In the genomic region with DNA sequence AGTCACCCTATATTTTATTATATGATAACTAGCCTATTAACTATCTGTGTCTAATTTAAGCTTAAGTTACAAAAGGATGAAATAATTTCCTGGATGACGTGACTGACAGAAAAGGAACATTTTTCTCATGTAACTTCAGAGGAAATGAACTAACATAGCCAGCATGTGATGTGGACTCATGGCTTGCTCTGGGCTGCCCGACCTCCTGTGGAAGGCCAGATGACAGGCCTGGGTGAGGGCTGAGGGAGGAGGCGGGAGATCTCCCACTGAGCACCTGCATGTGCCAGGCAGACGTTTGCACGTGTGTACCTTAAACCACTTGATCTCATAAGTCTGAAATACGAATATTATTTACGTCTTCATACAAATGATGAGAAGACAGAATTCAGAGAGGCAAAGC, we compare ENCODE assay signal across 11 cellular contexts.
DNase-seq lines count a peak whose midpoint lies in the region; ATAC-seq and TF ChIP-seq lines count a peak whose summit lies in the region.
"Had no signal": no experiment of that assay in that cellular context is flagged by ENCODE, and none has a peak within 500 bp of the region (broad histone marks: within the 10 kb centered on the region; RNA-seq: fewer than 3 reads in every experiment).

No MANE protein-coding gene starts in this region.

- no peak for TF ChIP-seq POLR2A in esophagus muscularis mucosa (IDR thresholded peaks at IDR 0.05; ENCODE audit: low read depth)

- H3K27me3 ChIP-seq in esophagus muscularis mucosa = no peaks in the 10 kb centered on the region

- no peaks in the 10 kb centered on the region for H3K9me3 ChIP-seq in esophagus muscularis mucosa

- no peak for ATAC-seq in activated CD4-positive, alpha-beta T cell treated with anti-CD3 and anti-CD28 coated beads for 36 hours
- no peak for ATAC-seq in HG03354 (IDR thresholded peaks at IDR 0.05; ENCODE audit: poor library complexity, severe bottlenecking, unreplicated experiment)
- ATAC-seq: PC-3 had no signal

- H3K9me3 Mint-ChIP-seq in activated CD4-positive, alpha-beta T cell treated with anti-CD3 and anti-CD28 coated beads, Interleukin-2, amount 10 ng/mL, durations not matched to agents 24 days and 14 days = peaks cover 3% of the 10 kb centered on the region
- H3K9me3 Mint-ChIP-seq in activated CD4-positive, alpha-beta T cell treated with anti-CD3 and anti-CD28 coated beads for 36 hours (ENCODE audit: low read depth) = no peaks in the 10 kb centered on the region

- peaks cover 8 to 17% (median 10%) of the 10 kb centered on the region in 4 donors for H3K4me1 ChIP-seq in esophagus muscularis mucosa

- H3K27ac ChIP-seq in esophagus muscularis mucosa (replicated peaks in 1 of 4) = peak overlapping the region in 3 of 4 donors; percentile 10 to 33 (median 29)
- H3K27ac ChIP-seq in substantia nigra (ENCODE audit: low read depth, low read length, poor library complexity, severe bottlenecking) = no peak overlapping the region
- H3K27ac ChIP-seq: 22Rv1 had no signal

- TF ChIP-seq CTCF in esophagus muscularis mucosa (IDR thresholded peaks at IDR 0.05) = no peak

- CTCF ChIA-PET in activated CD4-positive, alpha-beta T cell treated with anti-CD3 and anti-CD28 coated beads for 36 hours (lab: Charles Lee) = interaction anchor here (1.3 to 2.6 kb wide), 2 partner anchors 22 to 48 kb away, joined by 4 to 12 read pairs; no protein-coding TSS in a partner anchor

- no peak for TF ChIP-seq EP300 in esophagus muscularis mucosa (IDR thresholded peaks at IDR 0.05)

- DNase-seq in activated CD4-positive, alpha-beta T cell treated with anti-CD3 and anti-CD28 coated beads, Interleukin-2, amount 10 ng/mL, durations not matched to agents 24 days and 14 days = peak; percentile 45
- no peak for DNase-seq in activated CD4-positive, alpha-beta T cell treated with anti-CD3 and anti-CD28 coated beads for 36 hours
- DNase-seq in esophagus muscularis mucosa (ENCODE audit: extremely low spot score) = no peak
- DNase-seq in lung microvascular endothelial cell (ENCODE audit: low read depth in 2 of 2) = peak; percentile 96 to 98
- no peak for DNase-seq in iPS-NIHi11 (ENCODE audit: low spot score)
- no peak for DNase-seq in substantia nigra (lab: John Stamatoyannopoulos, UW)
- no peak for DNase-seq in putamen (ENCODE audit: low spot score)
- DNase-seq: NCI-H1930, PC-3 had no signal

- H3K4me3 Mint-ChIP-seq in activated CD4-positive, alpha-beta T cell treated with anti-CD3 and anti-CD28 coated beads, Interleukin-2, amount 10 ng/mL, durations not matched to agents 24 days and 14 days = no peak overlapping the region
- H3K4me3 Mint-ChIP-seq in activated CD4-positive, alpha-beta T cell treated with anti-CD3 and anti-CD28 coated beads for 36 hours = no peak overlapping the region

- no peak overlapping the region for H3K27ac Mint-ChIP-seq in activated CD4-positive, alpha-beta T cell treated with anti-CD3 and anti-CD28 coated beads, Interleukin-2, amount 10 ng/mL, durations not matched to agents 24 days and 14 days
- H3K27ac Mint-ChIP-seq in activated CD4-positive, alpha-beta T cell treated with anti-CD3 and anti-CD28 coated beads for 36 hours = no peak overlapping the region

- WGBS in esophagus muscularis mucosa = 60% methylated on average over 7 of the region's 7 CpGs

- H3K27me3 Mint-ChIP-seq in activated CD4-positive, alpha-beta T cell treated with anti-CD3 and anti-CD28 coated beads, Interleukin-2, amount 10 ng/mL, durations not matched to agents 24 days and 14 days = peaks cover 18% of the 10 kb centered on the region
- H3K27me3 Mint-ChIP-seq in activated CD4-positive, alpha-beta T cell treated with anti-CD3 and anti-CD28 coated beads for 36 hours = no peaks in the 10 kb centered on the region

- POLR2A ChIA-PET in activated CD4-positive, alpha-beta T cell treated with anti-CD3 and anti-CD28 coated beads for 36 hours (lab: Charles Lee) = no interaction called here

- peaks cover 12 to 87% (median 61%) of the 10 kb centered on the region in 4 donors for H3K36me3 ChIP-seq in esophagus muscularis mucosa

- H3K4me1 Mint-ChIP-seq in activated CD4-positive, alpha-beta T cell treated with anti-CD3 and anti-CD28 coated beads, Interleukin-2, amount 10 ng/mL, durations not matched to agents 24 days and 14 days = peaks cover 5% of the 10 kb centered on the region
- H3K4me1 Mint-ChIP-seq in activated CD4-positive, alpha-beta T cell treated with anti-CD3 and anti-CD28 coated beads for 36 hours = peaks cover under 1% of the 10 kb centered on the region

- intact Hi-C loops in activated CD4-positive, alpha-beta T cell treated with anti-CD3 and anti-CD28 coated beads, Interleukin-2, amount 10 ng/mL, durations not matched to agents 24 days and 14 days (cut with micrococcal nuclease) = no loop called here
- intact Hi-C loops in activated CD4-positive, alpha-beta T cell treated with anti-CD3 and anti-CD28 coated beads for 36 hours (cut with DNase I, micrococcal nuclease) = no loop called here
- intact Hi-C loops in esophagus muscularis mucosa (cut with DNase I) = no loop called here

- no peak overlapping the region for H3K4me3 ChIP-seq in esophagus muscularis mucosa

- no peaks in the 10 kb centered on the region for H3K36me3 Mint-ChIP-seq in activated CD4-positive, alpha-beta T cell treated with anti-CD3 and anti-CD28 coated beads, Interleukin-2, amount 10 ng/mL, durations not matched to agents 24 days and 14 days (ENCODE audit: low read depth)
- H3K36me3 Mint-ChIP-seq in activated CD4-positive, alpha-beta T cell treated with anti-CD3 and anti-CD28 coated beads for 36 hours (ENCODE audit: low read depth) = no peaks in the 10 kb centered on the region

Comparison
In these comparisons a context has a peak if more than half of its experiments do, and no peak if none do; other contexts are left out.
1. DNase-seq: peak in activated CD4-positive, alpha-beta T cell treated with anti-CD3 and anti-CD28 coated beads, Interleukin-2, amount 10 ng/mL, durations not matched to agents 24 days and 14 days (single experiment) and lung microvascular endothelial cell (2 of 2); none in activated CD4-positive, alpha-beta T cell treated with anti-CD3 and anti-CD28 coated beads for 36 hours (single experiment), esophagus muscularis mucosa (single experiment), iPS-NIHi11 (single experiment), substantia nigra (0 of 49) and putamen (single experiment).